Comparison of ENCODE assay signal across 8 cellular contexts in genomic region chr4:145618912-145619638, GRCh38. TPM values are rescaled to one million over a fixed set of nuclear protein-coding genes. Genes with fewer than 3 reads are reported as not detected.
DNase-seq lines count a peak whose midpoint lies in the region; ATAC-seq, FAIRE-seq and TF ChIP-seq lines count a peak whose summit lies in the region.

TSS of gene MMAA (plus strand) at chr4:145619385. CDS start at chr4:145639140, 19,755 bp downstream.

- H3K9ac ChIP-seq in OCI-LY1 (ENCODE audit: low read length) = peak within 1 kb of the TSS; percentile 98

- peak; percentile 86 for ATAC-seq in GM21381 (IDR thresholded peaks at IDR 0.05; ENCODE audit: unreplicated experiment)
- peak; percentile 99 for ATAC-seq in mucosa of descending colon

- no peaks in the 10 kb centered on the region for H4K20me1 ChIP-seq in OCI-LY1 (ENCODE audit: insufficient read depth, low read length)

- FAIRE-seq in D721Med (lab: Jason Lieb, UNC) = no peak

- H3K4me1 ChIP-seq in OCI-LY1 (ENCODE audit: insufficient read depth, low read length, severe bottlenecking) = peaks cover 33% of the 10 kb centered on the region
- H3K4me1 ChIP-seq in mucosa of descending colon (ENCODE audit: low read depth) = peaks cover 12% of the 10 kb centered on the region

- peak within 1 kb of the TSS; percentile 93 for H3K27ac ChIP-seq in OCI-LY1 (ENCODE audit: low read depth, low read length, poor library complexity, severe bottlenecking)

- peak; percentile 88 for DNase-seq in D721Med (ENCODE audit: insufficient read length, low spot score)
- peak in 75 of 76 experiments; percentile 33 to 96 (median 90) for DNase-seq in HUDEP-2 (lab: John Stamatoyannopoulos, UW; ENCODE audit: unreplicated experiment in 76 of 76)
- DNase-seq in activated T-cell treated with anti-CD3 and anti-CD28 coated beads for 1 hour (ENCODE audit: low read depth) = peak; percentile 94
- peak; percentile 90 for DNase-seq in epidermal melanocyte (ENCODE audit: insufficient read length, low spot score)
- DNase-seq in mucosa of descending colon = peak; percentile 95 to 97 (median 97)
- DNase-seq in stimulated activated CD8-positive, alpha-beta memory T cell treated with anti-CD3 and anti-CD28 coated beads, Interleukin-4, amount 100 ng/mL, for 24 hours (ENCODE audit: low read depth) = peak; percentile 96

- intact Hi-C loops in mucosa of descending colon (cut with DNase I, micrococcal nuclease) = loop anchor here in 1 of 2 donors (10.0 kb wide), 1 partner anchor 404 kb away; no protein-coding TSS in a partner anchor

- TF ChIP-seq CTCF in D721Med (IDR thresholded peaks at IDR 0.05; ENCODE audit: insufficient read depth, missing control alignments) (peak; percentile 49), OCI-LY1 (IDR thresholded peaks at IDR 0.05; ENCODE audit: low read length) (peak; percentile 86), mucosa of descending colon (IDR thresholded peaks at IDR 0.05) (no peak)

- peaks cover 8% of the 10 kb centered on the region for H3K79me2 ChIP-seq in OCI-LY1 (ENCODE audit: insufficient read depth, low read length)

- H3K36me3 ChIP-seq in OCI-LY1 (ENCODE audit: insufficient read depth, low read length) = 0 out of 2 replicates have a peak, but pooled peaks cover 6% of the 10 kb centered on the region
- no peaks in the 10 kb centered on the region for H3K36me3 ChIP-seq in mucosa of descending colon (ENCODE audit: low read depth)

- H2AFZ ChIP-seq in OCI-LY1 (ENCODE audit: low read length) = peak within 1 kb of the TSS; percentile 4; the same call in 1 of the 2 replicates

- H3F3A ChIP-seq in OCI-LY1 (ENCODE audit: insufficient read depth, low read length) = no peaks in the 10 kb centered on the region

- H3K4me2 ChIP-seq in OCI-LY1 (ENCODE audit: low read length) = peak within 1 kb of the TSS; percentile 80

- H3K9me3 ChIP-seq in OCI-LY1 (ENCODE audit: low read length) = no peaks in the 10 kb centered on the region
- H3K9me3 ChIP-seq in mucosa of descending colon = no peaks in the 10 kb centered on the region

- H3K9me2 ChIP-seq in OCI-LY1 (ENCODE audit: low read depth, low read length) = no peaks in the 10 kb centered on the region

- no peaks in the 10 kb centered on the region for H3K27me3 ChIP-seq in OCI-LY1 (ENCODE audit: insufficient read depth, low read length)

- peak within 1 kb of the TSS; percentile 93 for H3K4me3 ChIP-seq in OCI-LY1 (ENCODE audit: low read depth, low read length, poor library complexity, severe bottlenecking)
- H3K4me3 ChIP-seq in mucosa of descending colon = peak within 1 kb of the TSS; percentile 54

RNA-seq across cellular contexts. Expression of gene MMAA, which starts in this region (rescaled TPM):
- 10 to 100 TPM; 12.9 to 20.8 (median 18.1) TPM for total RNA-seq in mucosa of descending colon

Comparison
In these comparisons a context has a peak if more than half of its experiments do, and no peak if none do; other contexts are left out.
1. Peak in every context shown above with its lines: DNase-seq, ATAC-seq, H3K4me3 ChIP-seq and H3K27ac ChIP-seq.